1 cellular context compared by ENCODE assay signal in the genomic region with DNA sequence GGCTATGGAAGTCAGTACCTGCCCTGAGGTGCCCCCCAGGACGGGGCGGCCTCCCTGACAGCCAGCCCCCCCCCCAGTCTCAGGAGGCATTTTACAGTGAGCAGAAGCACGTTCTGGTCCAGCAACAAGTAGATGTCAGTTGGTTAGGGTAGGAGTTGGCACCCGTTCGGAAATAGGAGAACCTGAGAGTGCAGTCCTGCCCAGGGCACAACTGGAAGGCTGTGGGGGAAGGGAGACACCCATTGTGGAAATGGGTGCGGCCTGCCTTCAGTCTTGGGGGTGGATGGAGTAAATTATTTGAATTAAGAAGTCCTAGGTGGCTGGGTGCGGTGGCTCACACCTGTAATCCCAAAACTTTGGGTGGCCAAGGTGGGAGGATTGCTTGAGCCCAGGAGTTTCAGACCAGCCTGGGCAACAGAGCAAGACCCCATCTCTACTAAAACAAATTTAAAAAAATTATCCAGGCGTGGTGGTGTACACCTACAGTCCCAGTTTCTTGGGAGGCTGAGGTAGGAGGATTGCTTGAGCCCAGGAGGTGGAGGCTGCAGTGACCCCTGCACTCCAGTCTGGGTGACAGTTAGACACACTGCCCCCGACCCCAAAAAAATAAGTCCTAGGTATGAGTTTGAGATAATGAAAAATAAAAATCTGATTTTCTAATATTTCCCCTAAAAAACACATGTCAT.
TF ChIP-seq lines count a peak whose summit lies in the region.

No MANE protein-coding gene starts in this region.

TF ChIP-seq in HEK293, 187 proteins besides CTCF, POLR2A, EP300 and RAD21 (continued from another document):
- TF ChIP-seq, protein P1, sequence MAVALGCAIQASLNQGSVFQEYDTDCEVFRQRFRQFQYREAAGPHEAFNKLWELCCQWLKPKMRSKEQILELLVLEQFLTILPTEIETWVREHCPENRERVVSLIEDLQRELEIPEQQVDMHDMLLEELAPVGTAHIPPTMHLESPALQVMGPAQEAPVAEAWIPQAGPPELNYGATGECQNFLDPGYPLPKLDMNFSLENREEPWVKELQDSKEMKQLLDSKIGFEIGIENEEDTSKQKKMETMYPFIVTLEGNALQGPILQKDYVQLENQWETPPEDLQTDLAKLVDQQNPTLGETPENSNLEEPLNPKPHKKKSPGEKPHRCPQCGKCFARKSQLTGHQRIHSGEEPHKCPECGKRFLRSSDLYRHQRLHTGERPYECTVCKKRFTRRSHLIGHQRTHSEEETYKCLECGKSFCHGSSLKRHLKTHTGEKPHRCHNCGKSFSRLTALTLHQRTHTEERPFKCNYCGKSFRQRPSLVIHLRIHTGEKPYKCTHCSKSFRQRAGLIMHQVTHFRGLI (tag by site-specific recombination; IDR thresholded peaks at IDR 0.05): no peak
- TF ChIP-seq PATZ1 (tag by site-specific recombination; IDR thresholded peaks at IDR 0.05): 0 out of 2 replicates have a peak, but pooled peaks have one; percentile 36
- no peak for TF ChIP-seq ZBTB20 (tag by site-specific recombination; IDR thresholded peaks at IDR 0.05)
- TF ChIP-seq ZNF2 (tag by site-specific recombination; IDR thresholded peaks at IDR 0.05): 0 out of 2 replicates have a peak, but pooled peaks have one; percentile 36
- TF ChIP-seq ZNF645 (tag by site-specific recombination; IDR thresholded peaks at IDR 0.05): no peak
- TF ChIP-seq ZNF768 (tag by site-specific recombination; IDR thresholded peaks at IDR 0.05): no peak
- TF ChIP-seq ZNF416 (tag by site-specific recombination; IDR thresholded peaks at IDR 0.05): no peak
- peak; percentile 94 for TF ChIP-seq SCRT2 (tag by site-specific recombination; IDR thresholded peaks at IDR 0.05)
- TF ChIP-seq ZXDB (tag by site-specific recombination; IDR thresholded peaks at IDR 0.05): no peak; the same call in 1 of the 2 replicates
- 0 out of 2 replicates have a peak, but pooled peaks have one; percentile 46 for TF ChIP-seq ZNF335 (tag by site-specific recombination; conservative IDR thresholded peaks at IDR 0.05)
- TF ChIP-seq ZNF211 (tag by site-specific recombination; IDR thresholded peaks at IDR 0.05; ENCODE audit: low read depth): no peak
- no peak for TF ChIP-seq MEIS1 (CRISPR knock-in tag; IDR thresholded peaks at IDR 0.05; ENCODE audit: borderline replicate concordance)
- TF ChIP-seq HOXD13 (CRISPR knock-in tag; IDR thresholded peaks at IDR 0.05; ENCODE audit: borderline replicate concordance): no peak
- TF ChIP-seq SCRT1 (tag by site-specific recombination; IDR thresholded peaks at IDR 0.05; ENCODE audit: borderline replicate concordance): peak; percentile 80; the same call in 1 of the 2 replicates
- no peak for TF ChIP-seq ZNF202 (tag by site-specific recombination; IDR thresholded peaks at IDR 0.05; ENCODE audit: borderline replicate concordance)
- peak; percentile 11; the same call in 1 of the 2 replicates for TF ChIP-seq SP3 (tag by site-specific recombination; IDR thresholded peaks at IDR 0.05)
- TF ChIP-seq ZNF341 (tag by site-specific recombination; IDR thresholded peaks at IDR 0.05; ENCODE audit: low read depth): no peak; the same call in 1 of the 2 replicates
- TF ChIP-seq GLIS1 (tag by site-specific recombination; IDR thresholded peaks at IDR 0.05): peak; percentile 76
